8 cellular contexts compared by ENCODE assay signal in the genomic region with DNA sequence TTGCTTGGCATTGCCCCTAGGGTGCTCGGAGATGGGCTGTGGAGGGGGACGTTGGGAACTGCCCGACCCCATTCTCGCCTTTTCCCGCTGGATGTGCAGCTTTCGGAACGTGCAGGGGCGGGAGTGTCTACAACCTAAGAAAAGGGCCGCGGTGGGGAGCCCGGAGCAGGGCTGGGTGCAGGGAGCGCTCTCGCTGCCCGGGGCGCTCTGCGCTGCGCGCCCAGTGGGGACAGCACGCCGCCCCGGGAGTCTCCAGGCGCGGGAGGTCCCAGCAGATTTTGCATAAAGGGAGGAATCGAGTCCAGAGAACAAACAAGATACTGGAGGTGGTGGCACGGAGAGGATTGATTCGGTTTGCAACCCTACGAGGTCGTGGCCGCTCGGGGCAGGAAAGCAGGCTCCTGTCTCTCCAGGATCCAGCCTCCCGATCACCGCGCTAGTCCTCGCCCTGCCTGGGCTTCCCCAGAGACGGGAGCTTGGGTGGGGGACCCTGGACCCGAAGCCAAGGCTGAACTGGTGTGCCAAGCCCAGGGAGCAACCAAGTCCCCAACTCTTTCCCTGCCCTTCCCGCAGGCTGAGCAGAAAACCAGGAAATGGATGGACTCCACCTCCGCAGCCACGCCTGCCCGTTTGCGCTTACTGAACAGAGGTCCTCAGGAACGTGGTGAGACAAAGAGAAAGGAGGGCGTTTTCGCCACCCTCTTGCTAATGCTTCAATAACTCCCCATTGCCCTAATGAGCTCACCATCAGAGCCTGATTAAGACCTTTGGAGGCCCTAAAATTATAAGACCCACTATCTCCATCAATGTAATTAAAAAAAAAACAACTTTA. TPM values are rescaled to one million over a fixed set of nuclear protein-coding genes. Genes with fewer than 3 reads are reported as not detected.
DNase-seq lines count a peak whose midpoint lies in the region; ATAC-seq and TF ChIP-seq lines count a peak whose summit lies in the region.

No MANE protein-coding gene starts in this region.

- intact Hi-C loops in ascending aorta (cut with DNase I), result no loop called here

- H3K27ac ChIP-seq in ascending aorta, result no peak overlapping the region
- no peak overlapping the region for H3K27ac ChIP-seq in iPS DF 6.9 (ENCODE audit: low read length)

- no peak for ATAC-seq in HG02870 (IDR thresholded peaks at IDR 0.05; ENCODE audit: unreplicated experiment)

- WGBS in iPS DF 6.9 (ENCODE audit: insufficient coverage, insufficient read length), result no CpG with 5 or more reads among the region's 44 CpGs

- TF ChIP-seq CTCF in ascending aorta (IDR thresholded peaks at IDR 0.05), result no peak

- H3K9me3 ChIP-seq in ascending aorta (no peaks in the 10 kb centered on the region), iPS DF 6.9 (ENCODE audit: control insufficient read depth, insufficient read depth, low read length) (no peaks in the 10 kb centered on the region)

- peak overlapping the region; percentile 66 to 68 for H3K4me3 ChIP-seq in ascending aorta
- peak overlapping the region; percentile 33; the same call in 1 of the 2 replicates for H3K4me3 ChIP-seq in iPS DF 6.9 (ENCODE audit: low read length)
- peak overlapping the region; percentile 76 for H3K4me3 ChIP-seq in skeletal muscle cell (ENCODE audit: low read depth, low read length)

- peak; percentile 3 for DNase-seq in NCI-H2029 (lab: John Stamatoyannopoulos, UW)
- DNase-seq in NCI-H2029 treated with DMSO at 0.1 percent for 48 hours (lab: John Stamatoyannopoulos, UW), result no peak
- DNase-seq in NCI-H187 treated with DMSO at 0.1 percent for 48 hours (lab: John Stamatoyannopoulos, UW), result peak; percentile 11
- no peak for DNase-seq in ascending aorta (ENCODE audit: low spot score in 2 of 2)
- no peak for DNase-seq in iPS DF 6.9 (ENCODE audit: low read depth, low spot score)
- DNase-seq in skeletal muscle cell (ENCODE audit: low read depth), result peak; percentile 17
- DNase-seq in pons (ENCODE audit: low spot score), result no peak

- H3K36me3 ChIP-seq in ascending aorta (no peaks in the 10 kb centered on the region), iPS DF 6.9 (ENCODE audit: control insufficient read depth, insufficient read depth, low read length) (no peaks in the 10 kb centered on the region)

- H3K27me3 ChIP-seq in ascending aorta (no peaks in the 10 kb centered on the region), iPS DF 6.9 (ENCODE audit: control insufficient read depth, insufficient read depth, low read length) (no peaks in the 10 kb centered on the region)

- H3K4me1 ChIP-seq in ascending aorta, result no peaks in the 10 kb centered on the region
- no peaks in the 10 kb centered on the region; the same call in 1 of the 2 replicates for H3K4me1 ChIP-seq in iPS DF 6.9 (ENCODE audit: control insufficient read depth, insufficient read depth, low read length)

RNA-seq across cellular contexts. Expression of gene NOX5, which starts 59.7 kb away (rescaled TPM):
- 0.53 TPM for total RNA-seq in ascending aorta

Comparison
In these comparisons a context has a peak if more than half of its experiments do, and no peak if none do; other contexts are left out.
1. DNase-seq: peak in NCI-H2029 (single experiment), NCI-H187 treated with DMSO at 0.1 percent for 48 hours (single experiment) and skeletal muscle cell (single experiment); none in NCI-H2029 treated with DMSO at 0.1 percent for 48 hours (single experiment), ascending aorta (0 of 2), iPS DF 6.9 (single experiment) and pons (single experiment).
2. Peak in every context shown above with its lines, with median percentiles within 50 percentile points of each other: H3K4me3 ChIP-seq.